18 cellular contexts compared by ENCODE assay signal in the genomic region with DNA sequence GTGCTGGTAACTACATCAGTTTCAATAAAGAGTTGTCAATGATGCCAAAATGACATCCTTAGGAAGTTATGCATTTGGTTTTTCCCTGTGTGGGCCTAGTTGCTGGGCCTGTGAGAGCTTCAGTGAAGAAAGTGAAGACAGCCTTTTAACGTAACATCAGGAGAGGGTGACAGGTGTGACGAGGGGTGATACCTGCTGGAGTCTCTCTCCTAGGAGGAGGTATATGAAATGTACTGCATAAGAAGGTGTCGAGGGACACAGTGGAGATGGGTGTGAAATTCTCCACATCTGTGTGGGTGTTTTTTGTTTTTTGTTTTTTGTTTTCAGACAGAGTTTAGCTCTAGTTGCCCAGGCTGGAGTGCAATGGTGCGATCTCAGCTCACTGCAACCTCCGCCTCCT.
"Had no signal": no experiment of that assay in that cellular context is flagged by ENCODE, and none has a peak within 500 bp of the region (broad histone marks: within the 10 kb centered on the region; RNA-seq: fewer than 3 reads in every experiment).

No MANE protein-coding gene starts in this region.

- H3K9me3 ChIP-seq: thyroid gland, vagina had no signal

- H3K36me3 Mint-ChIP-seq: activated naive CD8-positive, alpha-beta T cell treated with anti-CD3 and anti-CD28 coated beads, Interleukin-2, amount 10 ng/mL, durations not matched to agents 7 days and 5 days; stimulated activated naive B cell treated with anti-CD40 and anti-IgM and Interleukin-4, amounts not matched to agents 10 μg/mL and 1 μg/mL and 100 μg/mL, for 72 hours had no signal

- H3K4me3 ChIP-seq: skin epidermis, thyroid gland, vagina had no signal

- H3K4me1 Mint-ChIP-seq: activated B cell treated with CpG ODN at 0.5 μM for 24 hours; activated naive CD8-positive, alpha-beta T cell treated with anti-CD3 and anti-CD28 coated beads, Interleukin-2, amount 10 ng/mL, durations not matched to agents 7 days and 5 days; stimulated activated naive B cell treated with anti-CD40 and anti-IgM and Interleukin-4, amounts not matched to agents 10 μg/mL and 1 μg/mL and 100 μg/mL, for 72 hours had no signal

- ATAC-seq: activated CD8-positive, alpha-beta T cell treated with anti-CD3 and anti-CD28 coated beads, Interleukin-2, amount 10 ng/mL, durations not matched to agents 7 days and 5 days; effector memory CD8-positive, alpha-beta T cell; stimulated activated naive B cell treated with anti-CD40 and anti-IgM and Interleukin-4, amounts not matched to agents 10 μg/mL and 1 μg/mL and 100 μg/mL, for 72 hours had no signal

- DNase-seq: activated B cell treated with CpG ODN at 0.5 μM for 24 hours; activated CD4-positive, alpha-beta T cell treated with anti-CD3 and anti-CD28 coated beads for 48 hours; activated CD8-positive, alpha-beta T cell treated with anti-CD3 and anti-CD28 coated beads, Interleukin-2, amount 10 ng/mL, durations not matched to agents 7 days and 5 days; activated naive CD8-positive, alpha-beta T cell treated with anti-CD3 and anti-CD28 coated beads, Interleukin-2, amount 10 ng/mL, durations not matched to agents 7 days and 5 days; cerebellar nuclear complex; dermis blood vessel endothelial cell; effector memory CD8-positive, alpha-beta T cell; hypothalamus; retina; stimulated activated CD4-positive, alpha-beta T cell treated with anti-CD3 and anti-CD28 coated beads, Interleukin-15, amount 100 ng/mL, for 24 hours; stimulated activated CD4-positive, alpha-beta T cell treated with anti-CD3 and anti-CD28 coated beads, Interleukin-4, amount 100 ng/mL, for 1 hour; stimulated activated naive B cell treated with anti-CD40 and anti-IgM and Interleukin-4, amounts not matched to agents 10 μg/mL and 1 μg/mL and 100 μg/mL, for 72 hours; T-helper 2 cell; thyroid gland had no signal

- H3K27ac Mint-ChIP-seq: activated B cell treated with CpG ODN at 0.5 μM for 24 hours; activated CD8-positive, alpha-beta T cell treated with anti-CD3 and anti-CD28 coated beads, Interleukin-2, amount 10 ng/mL, durations not matched to agents 7 days and 5 days; activated naive CD8-positive, alpha-beta T cell treated with anti-CD3 and anti-CD28 coated beads, Interleukin-2, amount 10 ng/mL, durations not matched to agents 7 days and 5 days; activated T-helper 1 cell treated with anti-CD3 and anti-CD28 coated beads, Interleukin-12 subunit alpha, Interleukin-12 subunit beta, Interleukin-2, Interleukin-4 antibody, amounts not matched to agents 30 ng/mL and 10 ng/mL and 1 ng/mL, durations not matched to agents 14 hours and 24 hours and 36 hours; effector memory CD8-positive, alpha-beta T cell; stimulated activated naive B cell treated with anti-CD40 and anti-IgM and Interleukin-4, amounts not matched to agents 10 μg/mL and 1 μg/mL and 100 μg/mL, for 72 hours had no signal

- H3K27me3 Mint-ChIP-seq: activated B cell treated with CpG ODN at 0.5 μM for 24 hours; activated naive CD8-positive, alpha-beta T cell treated with anti-CD3 and anti-CD28 coated beads, Interleukin-2, amount 10 ng/mL, durations not matched to agents 7 days and 5 days; effector memory CD8-positive, alpha-beta T cell; stimulated activated naive B cell treated with anti-CD40 and anti-IgM and Interleukin-4, amounts not matched to agents 10 μg/mL and 1 μg/mL and 100 μg/mL, for 72 hours had no signal

- H3K4me1 ChIP-seq: parathyroid adenoma, thyroid gland had no signal

- H3K4me3 Mint-ChIP-seq: activated B cell treated with CpG ODN at 0.5 μM for 24 hours; activated CD8-positive, alpha-beta T cell treated with anti-CD3 and anti-CD28 coated beads, Interleukin-2, amount 10 ng/mL, durations not matched to agents 7 days and 5 days; activated naive CD8-positive, alpha-beta T cell treated with anti-CD3 and anti-CD28 coated beads, Interleukin-2, amount 10 ng/mL, durations not matched to agents 7 days and 5 days; activated T-helper 1 cell treated with anti-CD3 and anti-CD28 coated beads, Interleukin-12 subunit alpha, Interleukin-12 subunit beta, Interleukin-2, Interleukin-4 antibody, amounts not matched to agents 30 ng/mL and 10 ng/mL and 1 ng/mL, durations not matched to agents 14 hours and 24 hours and 36 hours; effector memory CD8-positive, alpha-beta T cell; stimulated activated naive B cell treated with anti-CD40 and anti-IgM and Interleukin-4, amounts not matched to agents 10 μg/mL and 1 μg/mL and 100 μg/mL, for 72 hours had no signal

- H3K9me3 Mint-ChIP-seq: activated B cell treated with CpG ODN at 0.5 μM for 24 hours; activated naive CD8-positive, alpha-beta T cell treated with anti-CD3 and anti-CD28 coated beads, Interleukin-2, amount 10 ng/mL, durations not matched to agents 7 days and 5 days; activated T-helper 1 cell treated with anti-CD3 and anti-CD28 coated beads, Interleukin-12 subunit alpha, Interleukin-12 subunit beta, Interleukin-2, Interleukin-4 antibody, amounts not matched to agents 30 ng/mL and 10 ng/mL and 1 ng/mL, durations not matched to agents 14 hours and 24 hours and 36 hours; effector memory CD8-positive, alpha-beta T cell; stimulated activated naive B cell treated with anti-CD40 and anti-IgM and Interleukin-4, amounts not matched to agents 10 μg/mL and 1 μg/mL and 100 μg/mL, for 72 hours had no signal

- H3K27me3 ChIP-seq: thyroid gland, vagina had no signal

- H3K27ac ChIP-seq: parathyroid adenoma, thyroid gland, vagina had no signal
